In genomic region chr7:121032645-121033460, GRCh38 we compare ENCODE assay signal across 1 cellular context.
TF ChIP-seq lines count a peak whose summit lies in the region.

No MANE protein-coding gene starts in this region.

TF ChIP-seq in IMR-90, 13 proteins besides CTCF, POLR2A, EP300 and RAD21 (continued from another document):
- no peak for TF ChIP-seq CEBPB (IDR thresholded peaks at IDR 0.05; ENCODE audit: low read depth, low read length)
- TF ChIP-seq FOS (IDR thresholded peaks at IDR 0.05; ENCODE audit: low read depth, low read length): no peak
- no peak for TF ChIP-seq USF2 (IDR thresholded peaks at IDR 0.05; ENCODE audit: low read depth, low read length)
- no peak for TF ChIP-seq ELK1 (IDR thresholded peaks at IDR 0.05; ENCODE audit: borderline replicate concordance, low read depth, low read length)
